ENCODE assay signal across 1 cellular context in genomic region chr13:67369895-67370660, GRCh38.
TF ChIP-seq lines count a peak whose summit lies in the region.

No MANE protein-coding gene starts in this region.

TF ChIP-seq in SK-N-SH treated with all-trans-retinoic acid at 6 μM for 48 hours, 23 proteins besides CTCF, POLR2A, EP300 and RAD21 (continued from another document):
- no peak for TF ChIP-seq PATZ1 (CRISPR knock-in tag; IDR thresholded peaks at IDR 0.05; ENCODE audit: borderline replicate concordance)
- no peak for TF ChIP-seq ZC3H10 (CRISPR knock-in tag; IDR thresholded peaks at IDR 0.05)
- no peak for TF ChIP-seq GLIS3 (CRISPR knock-in tag; IDR thresholded peaks at IDR 0.05)
- TF ChIP-seq CSRNP3 (CRISPR knock-in tag; IDR thresholded peaks at IDR 0.05), result no peak
- TF ChIP-seq OSR1 (CRISPR knock-in tag; IDR thresholded peaks at IDR 0.05), result no peak
- TF ChIP-seq CREB5 (CRISPR knock-in tag; IDR thresholded peaks at IDR 0.05; ENCODE audit: low read depth), result no peak
- TF ChIP-seq ARNTL (CRISPR knock-in tag; IDR thresholded peaks at IDR 0.05; ENCODE audit: borderline replicate concordance, low read depth), result no peak
- TF ChIP-seq RARB (CRISPR knock-in tag; IDR thresholded peaks at IDR 0.05), result no peak
- TF ChIP-seq ZFP3 (CRISPR knock-in tag; IDR thresholded peaks at IDR 0.05), result no peak
- no peak for TF ChIP-seq BACH2 (CRISPR knock-in tag; IDR thresholded peaks at IDR 0.05; ENCODE audit: borderline replicate concordance)
- TF ChIP-seq TOX (CRISPR knock-in tag; IDR thresholded peaks at IDR 0.05; ENCODE audit: borderline replicate concordance), result no peak
- TF ChIP-seq POU6F1 (CRISPR knock-in tag; IDR thresholded peaks at IDR 0.05; ENCODE audit: borderline replicate concordance, low read depth), result no peak
- no peak for TF ChIP-seq ZNF565 (CRISPR knock-in tag; conservative IDR thresholded peaks at IDR 0.05; ENCODE audit: low read depth)
